1 cellular context compared by ENCODE assay signal in genomic region chr3:128279594-128279880, GRCh38.
TF ChIP-seq lines count a peak whose summit lies in the region.

No MANE protein-coding gene starts in this region.

TF ChIP-seq in GM23338, 12 proteins besides CTCF, POLR2A, EP300 and RAD21 (continued from another document):
- TF ChIP-seq ZNF462 (CRISPR knock-in tag; IDR thresholded peaks at IDR 0.05) = no peak
- TF ChIP-seq CREB1 (CRISPR knock-in tag; IDR thresholded peaks at IDR 0.05; ENCODE audit: low read depth) = no peak
- TF ChIP-seq STAT1 (IDR thresholded peaks at IDR 0.05; ENCODE audit: unreplicated experiment) = no peak
- TF ChIP-seq, protein P1, sequence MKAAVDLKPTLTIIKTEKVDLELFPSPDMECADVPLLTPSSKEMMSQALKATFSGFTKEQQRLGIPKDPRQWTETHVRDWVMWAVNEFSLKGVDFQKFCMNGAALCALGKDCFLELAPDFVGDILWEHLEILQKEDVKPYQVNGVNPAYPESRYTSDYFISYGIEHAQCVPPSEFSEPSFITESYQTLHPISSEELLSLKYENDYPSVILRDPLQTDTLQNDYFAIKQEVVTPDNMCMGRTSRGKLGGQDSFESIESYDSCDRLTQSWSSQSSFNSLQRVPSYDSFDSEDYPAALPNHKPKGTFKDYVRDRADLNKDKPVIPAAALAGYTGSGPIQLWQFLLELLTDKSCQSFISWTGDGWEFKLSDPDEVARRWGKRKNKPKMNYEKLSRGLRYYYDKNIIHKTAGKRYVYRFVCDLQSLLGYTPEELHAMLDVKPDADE (IDR thresholded peaks at IDR 0.05) = no peak
- no peak for TF ChIP-seq EZH2 (IDR thresholded peaks at IDR 0.05; ENCODE audit: low read depth, unreplicated experiment)
- TF ChIP-seq NANOG (IDR thresholded peaks at IDR 0.05; ENCODE audit: borderline replicate concordance) = no peak
- TF ChIP-seq, protein P2, sequence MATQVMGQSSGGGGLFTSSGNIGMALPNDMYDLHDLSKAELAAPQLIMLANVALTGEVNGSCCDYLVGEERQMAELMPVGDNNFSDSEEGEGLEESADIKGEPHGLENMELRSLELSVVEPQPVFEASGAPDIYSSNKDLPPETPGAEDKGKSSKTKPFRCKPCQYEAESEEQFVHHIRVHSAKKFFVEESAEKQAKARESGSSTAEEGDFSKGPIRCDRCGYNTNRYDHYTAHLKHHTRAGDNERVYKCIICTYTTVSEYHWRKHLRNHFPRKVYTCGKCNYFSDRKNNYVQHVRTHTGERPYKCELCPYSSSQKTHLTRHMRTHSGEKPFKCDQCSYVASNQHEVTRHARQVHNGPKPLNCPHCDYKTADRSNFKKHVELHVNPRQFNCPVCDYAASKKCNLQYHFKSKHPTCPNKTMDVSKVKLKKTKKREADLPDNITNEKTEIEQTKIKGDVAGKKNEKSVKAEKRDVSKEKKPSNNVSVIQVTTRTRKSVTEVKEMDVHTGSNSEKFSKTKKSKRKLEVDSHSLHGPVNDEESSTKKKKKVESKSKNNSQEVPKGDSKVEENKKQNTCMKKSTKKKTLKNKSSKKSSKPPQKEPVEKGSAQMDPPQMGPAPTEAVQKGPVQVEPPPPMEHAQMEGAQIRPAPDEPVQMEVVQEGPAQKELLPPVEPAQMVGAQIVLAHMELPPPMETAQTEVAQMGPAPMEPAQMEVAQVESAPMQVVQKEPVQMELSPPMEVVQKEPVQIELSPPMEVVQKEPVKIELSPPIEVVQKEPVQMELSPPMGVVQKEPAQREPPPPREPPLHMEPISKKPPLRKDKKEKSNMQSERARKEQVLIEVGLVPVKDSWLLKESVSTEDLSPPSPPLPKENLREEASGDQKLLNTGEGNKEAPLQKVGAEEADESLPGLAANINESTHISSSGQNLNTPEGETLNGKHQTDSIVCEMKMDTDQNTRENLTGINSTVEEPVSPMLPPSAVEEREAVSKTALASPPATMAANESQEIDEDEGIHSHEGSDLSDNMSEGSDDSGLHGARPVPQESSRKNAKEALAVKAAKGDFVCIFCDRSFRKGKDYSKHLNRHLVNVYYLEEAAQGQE (IDR thresholded peaks at IDR 0.05; ENCODE audit: unreplicated experiment) = no peak
- no peak for TF ChIP-seq ZNF331 (CRISPR knock-in tag; IDR thresholded peaks at IDR 0.05; ENCODE audit: low read depth)
TF ChIP-seq in GM23338: peak in this region for 0.
